Comparison of ENCODE assay signal across 31 cellular contexts in the genomic region with DNA sequence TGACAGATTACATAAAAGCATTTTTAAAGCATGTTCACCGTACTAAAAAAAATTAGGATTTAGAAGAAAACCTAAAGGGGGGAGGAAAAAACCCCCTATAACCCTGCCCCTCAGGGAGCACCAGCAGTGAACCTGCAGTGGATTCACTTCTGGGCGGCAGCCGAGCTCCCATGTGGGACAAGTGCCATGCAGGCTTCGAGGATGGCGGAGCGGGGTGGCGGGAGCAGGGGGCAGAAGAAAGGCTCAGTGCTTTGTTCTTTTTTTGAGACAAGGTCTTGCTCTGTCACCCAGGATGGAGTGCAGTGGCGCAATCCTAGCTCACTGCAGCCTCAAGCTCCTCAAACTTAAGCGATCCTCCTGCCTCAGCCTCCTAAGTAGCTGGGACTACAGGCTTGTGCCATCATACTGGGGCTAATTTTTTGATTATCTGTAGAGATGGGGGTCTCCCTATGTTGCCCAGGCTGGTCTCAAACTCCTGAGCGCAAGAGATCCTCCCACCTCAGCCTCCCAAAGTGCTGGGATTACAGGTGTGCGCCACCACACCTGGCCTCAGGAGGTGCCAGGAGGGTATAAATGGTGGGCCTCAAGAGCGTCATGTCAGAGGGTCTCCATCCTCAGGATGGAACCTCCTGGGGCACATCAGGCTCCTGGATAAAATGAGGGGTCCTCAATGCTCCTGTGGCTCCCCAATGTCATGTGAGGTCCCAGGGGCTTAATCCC.
"Had no signal": no experiment of that assay in that cellular context is flagged by ENCODE, and none has a peak within 500 bp of the region (broad histone marks: within the 10 kb centered on the region; RNA-seq: fewer than 3 reads in every experiment).

No MANE protein-coding gene starts in this region.

- H3K4me3 ChIP-seq: SJSA1 had no signal

- H3K27ac ChIP-seq: SJSA1, WERI-Rb-1 had no signal

- H3K27me3 ChIP-seq: SJSA1 had no signal

- H3K9me3 ChIP-seq: SJSA1 had no signal

- DNase-seq: activated CD4-positive, alpha-beta memory T cell treated with anti-CD3 and anti-CD28 coated beads, Interleukin-2, amount 10 ng/mL, durations not matched to agents 7 days and 5 days; activated CD4-positive, alpha-beta T cell treated with anti-CD3 and anti-CD28 coated beads for 1 hour; activated CD4-positive, alpha-beta T cell treated with anti-CD3 and anti-CD28 coated beads for 48 hours; activated CD4-positive, CD25-positive, alpha-beta regulatory T cell; activated CD8-positive, alpha-beta memory T cell treated with anti-CD3 and anti-CD28 coated beads for 24 hours; activated CD8-positive, alpha-beta memory T cell treated with anti-CD3 and anti-CD28 coated beads, Interleukin-2, amount 10 ng/mL, durations not matched to agents 7 days and 5 days; activated CD8-positive, alpha-beta memory T cell treated with anti-CD3 and anti-CD28 coated beads, Interleukin-2, amount 50 U/mL, for 48 hours; activated effector memory CD4-positive, alpha-beta T cell treated with Interleukin-2 at 50 U/mL for 16 hours; activated naive CD4-positive, alpha-beta T cell treated with anti-CD3 and anti-CD28 coated beads, Interleukin-2, amount 10 ng/mL, durations not matched to agents 7 days and 5 days; activated naive CD8-positive, alpha-beta T cell treated with anti-CD3 and anti-CD28 coated beads, Interleukin-2, amount 50 U/mL, for 24 hours; activated T-cell treated with anti-CD3 and anti-CD28 coated beads, Interleukin-2, amount 50 U/mL, for 48 hours; anterior cingulate cortex; caudate nucleus; cerebellar nuclear complex; NCI-H1105; NCI-H1436; NCI-H1694; NCI-H1930; NCI-H2081 treated with DMSO at 0.1 percent for 48 hours; NCI-H226; NCI-H446 treated with DMSO at 0.1 percent for 48 hours; NCI-H524; NCI-H69; SHP77 treated with DMSO at 0.1 percent for 48 hours; SW 1271; T-helper 1 cell; T-helper 2 cell; T-helper 9 cell; WERI-Rb-1 had no signal

- ATAC-seq: activated CD8-positive, alpha-beta memory T cell treated with anti-CD3 and anti-CD28 coated beads, Interleukin-2, amount 10 ng/mL, durations not matched to agents 7 days and 5 days; activated naive CD8-positive, alpha-beta T cell treated with anti-CD3 and anti-CD28 coated beads, Interleukin-2, amount 50 U/mL, for 24 hours; Panc1 had no signal

- H3K36me3 ChIP-seq: WERI-Rb-1 had no signal
